ENCODE assay signal across 22 cellular contexts in genomic region chr2:98819350-98819749, GRCh38.
"Had no signal": no experiment of that assay in that cellular context is flagged by ENCODE, and none has a peak within 500 bp of the region (broad histone marks: within the 10 kb centered on the region; RNA-seq: fewer than 3 reads in every experiment).

No MANE protein-coding gene starts in this region.

- H3K27ac ChIP-seq: epithelial cell of prostate, esophagus squamous epithelium, foreskin keratinocyte had no signal

- H3K4me1 ChIP-seq: foreskin keratinocyte had no signal

- H3K9me3 ChIP-seq: esophagus squamous epithelium, right atrium auricular region, stomach had no signal

- H3K27me3 ChIP-seq: right atrium auricular region had no signal

- DNase-seq: effector memory CD4-positive, alpha-beta T cell; esophagus squamous epithelium; foreskin keratinocyte; immature natural killer cell; kidney; left cardiac atrium; left ventricle myocardium superior; mesenchymal stem cell; midbrain; posterior cingulate gyrus; small intestine; stimulated activated CD4-positive, alpha-beta T cell treated with anti-CD3 and anti-CD28 coated beads, Interleukin-12 subunit alpha, Interleukin-12 subunit beta, amount 100 ng/mL, for 4 hours; stimulated activated naive CD4-positive, alpha-beta T cell; stomach; substantia nigra; trophoblast cell had no signal

- H3K9me3 Mint-ChIP-seq: immature natural killer cell; natural killer cell treated with Interleukin-12 subunit alpha and Interleukin-12 subunit beta and Interleukin-15 and Interleukin-18, amount 100 ng/mL, for 72 hours had no signal

- H3K4me3 ChIP-seq: esophagus squamous epithelium, lung, stomach had no signal

- H3K4me3 Mint-ChIP-seq: immature natural killer cell; natural killer cell treated with Interleukin-12 subunit alpha and Interleukin-12 subunit beta and Interleukin-15 and Interleukin-18, amount 100 ng/mL, for 72 hours had no signal

- H3K36me3 Mint-ChIP-seq: natural killer cell treated with Interleukin-12 subunit alpha and Interleukin-12 subunit beta and Interleukin-15 and Interleukin-18, amount 100 ng/mL, for 72 hours had no signal

- FAIRE-seq: endometrium, kidney, small intestine, urothelium cell line had no signal

- H3K27ac Mint-ChIP-seq: immature natural killer cell; natural killer cell treated with Interleukin-12 subunit alpha and Interleukin-12 subunit beta and Interleukin-15 and Interleukin-18, amount 100 ng/mL, for 72 hours had no signal

- H3K36me3 ChIP-seq: right atrium auricular region, stomach had no signal
